ENCODE assay signal across 12 cellular contexts in the genomic region with DNA sequence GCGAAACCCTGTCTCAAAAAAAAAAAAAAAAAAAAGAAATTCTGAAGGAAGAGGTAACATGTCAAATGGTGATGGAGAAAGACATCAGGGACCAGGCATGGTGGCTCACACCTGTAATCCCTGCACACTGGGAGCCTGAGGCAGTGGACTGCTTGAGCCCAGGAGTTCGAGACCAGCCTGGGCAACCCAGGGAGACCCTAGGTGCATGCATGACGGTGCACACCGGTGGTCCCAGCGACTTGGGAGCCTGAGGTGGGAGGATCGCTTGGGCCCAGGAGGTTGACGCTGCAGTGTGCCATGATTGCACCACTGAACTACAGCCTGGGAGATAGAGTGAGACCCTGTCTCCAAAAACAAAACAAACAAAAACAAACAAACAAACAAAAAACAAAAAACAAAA. TPM values are rescaled to one million over a fixed set of nuclear protein-coding genes. Genes with fewer than 3 reads are reported as not detected.
DNase-seq lines count a peak whose midpoint lies in the region; TF ChIP-seq lines count a peak whose summit lies in the region.
"Had no signal": no experiment of that assay in that cellular context is flagged by ENCODE, and none has a peak within 500 bp of the region (broad histone marks: within the 10 kb centered on the region; RNA-seq: fewer than 3 reads in every experiment).

No MANE protein-coding gene starts in this region.

- H3K14ac ChIP-seq in trophoblast cell (ENCODE audit: low read length) = no peak overlapping the region

- H3K4ac ChIP-seq in trophoblast cell (ENCODE audit: low read depth, low read length) = peak overlapping the region; percentile 67

- DNase-seq in T-helper 2 cell treated with Interferon-gamma antibody and Interleukin-4, amounts not matched to agents 5 μg/mL and 100 μg/mL, for 36 hours (ENCODE audit: low spot score) = no peak
- no peak for DNase-seq in T-helper 2 cell
- no peak for DNase-seq in endothelial cell (ENCODE audit: low spot score)
- no peak for DNase-seq in trophoblast cell
- DNase-seq in DMS114 treated with DMSO at 0.1 percent for 48 hours (lab: John Stamatoyannopoulos, UW; ENCODE audit: unreplicated experiment) = no peak
- no peak for DNase-seq in cerebellar cortex (ENCODE audit: low spot score)
- DNase-seq in KG1 (lab: John Stamatoyannopoulos, UW) = no peak
- DNase-seq: KBM-7; NCI-H526; stimulated activated CD4-positive, alpha-beta T cell treated with anti-CD3 and anti-CD28 coated beads, Interleukin-1b, Interleukin-23, amount 100 ng/mL, for 48 hours had no signal

- no peaks in the 10 kb centered on the region for H3K9me3 Mint-ChIP-seq in T-helper 2 cell treated with Interferon-gamma antibody and Interleukin-4, amounts not matched to agents 5 μg/mL and 100 μg/mL, for 36 hours
- H3K9me3 Mint-ChIP-seq in endothelial cell (ENCODE audit: unreplicated experiment) = no peaks in the 10 kb centered on the region

- no peaks in the 10 kb centered on the region for H3K27me3 Mint-ChIP-seq in T-helper 2 cell treated with Interferon-gamma antibody and Interleukin-4, amounts not matched to agents 5 μg/mL and 100 μg/mL, for 36 hours (ENCODE audit: low read depth)
- peaks cover 6% of the 10 kb centered on the region for H3K27me3 Mint-ChIP-seq in endothelial cell (ENCODE audit: unreplicated experiment)

- H3K27me3 ChIP-seq in OCI-LY1 (ENCODE audit: insufficient read depth, low read length) = no peaks in the 10 kb centered on the region
- H3K27me3 ChIP-seq in trophoblast cell (ENCODE audit: insufficient read depth, low read length) = no peaks in the 10 kb centered on the region

- H4K20me1 ChIP-seq in OCI-LY1 (ENCODE audit: insufficient read depth, low read length) = no peaks in the 10 kb centered on the region

- H4K12ac ChIP-seq in trophoblast cell (ENCODE audit: low read depth, low read length) = no peak overlapping the region

- no peak overlapping the region for H2BK12ac ChIP-seq in trophoblast cell (ENCODE audit: low read length)

- no peak overlapping the region for H2AK5ac ChIP-seq in trophoblast cell (ENCODE audit: low read length)

- peak overlapping the region; percentile 76; the same call in 1 of the 2 replicates for H3K9ac ChIP-seq in OCI-LY1 (ENCODE audit: low read length)
- no peak overlapping the region for H3K9ac ChIP-seq in trophoblast cell (ENCODE audit: low read length)

- H3K79me2 ChIP-seq in OCI-LY1 (ENCODE audit: insufficient read depth, low read length) (peaks cover 55% of the 10 kb centered on the region), trophoblast cell (ENCODE audit: control insufficient read depth, insufficient read depth, low read length, poor library complexity) (peaks cover 7% of the 10 kb centered on the region)

- H2AFZ ChIP-seq in OCI-LY1 (ENCODE audit: low read length) = no peak overlapping the region
- H2AFZ ChIP-seq in trophoblast cell (ENCODE audit: insufficient read depth, low read length, poor library complexity) = no peak overlapping the region

- H3K9me2 ChIP-seq in OCI-LY1 (ENCODE audit: low read depth, low read length) = no peaks in the 10 kb centered on the region

- H3K18ac ChIP-seq in trophoblast cell (ENCODE audit: low read length) = peak overlapping the region; percentile 68

- no peak overlapping the region for H4K91ac ChIP-seq in trophoblast cell (ENCODE audit: low read depth, low read length)

- no peak overlapping the region for H2BK5ac ChIP-seq in trophoblast cell (ENCODE audit: low read depth, low read length, poor library complexity)

- H2BK120ac ChIP-seq in trophoblast cell (ENCODE audit: insufficient read depth, low read length, poor library complexity) = no peak overlapping the region

- WGBS in trophoblast cell (ENCODE audit: extremely low coverage, insufficient coverage, insufficient read length) = no CpG with 5 or more reads among the region's 7 CpGs

- H3K4me1 ChIP-seq in OCI-LY1 (ENCODE audit: insufficient read depth, low read length, severe bottlenecking) = peaks cover 47% of the 10 kb centered on the region
- peaks cover 2 to 7% of the 10 kb centered on the region in 2 experiments for H3K4me1 ChIP-seq in trophoblast cell (ENCODE audit: control insufficient read depth in 1 of 2, insufficient read depth in 2 of 2, low read length in 2 of 2)

- no peaks in the 10 kb centered on the region for H3K9me3 ChIP-seq in OCI-LY1 (ENCODE audit: low read length)
- H3K9me3 ChIP-seq in trophoblast cell (ENCODE audit: insufficient read depth, low read depth, low read length) = peaks cover 1% of the 10 kb centered on the region

- H3F3A ChIP-seq in OCI-LY1 (ENCODE audit: insufficient read depth, low read length) = no peaks in the 10 kb centered on the region

- peaks cover 7% of the 10 kb centered on the region for H3K79me1 ChIP-seq in trophoblast cell (ENCODE audit: low read length)

- H3K27ac ChIP-seq in OCI-LY1 (ENCODE audit: low read depth, low read length, poor library complexity, severe bottlenecking) = no peak overlapping the region
- H3K27ac ChIP-seq in trophoblast cell (ENCODE audit: low read depth, low read length) = no peak overlapping the region

- TF ChIP-seq CTCF in OCI-LY1 (IDR thresholded peaks at IDR 0.05; ENCODE audit: low read length) (no peak), endothelial cell (IDR thresholded peaks at IDR 0.05; ENCODE audit: unreplicated experiment) (no peak)

- no peak overlapping the region for H4K8ac ChIP-seq in trophoblast cell (ENCODE audit: low read depth, low read length)

- H3K36me3 Mint-ChIP-seq in T-helper 2 cell treated with Interferon-gamma antibody and Interleukin-4, amounts not matched to agents 5 μg/mL and 100 μg/mL, for 36 hours (ENCODE audit: low read depth) = peaks cover 15% of the 10 kb centered on the region
- peaks cover 14% of the 10 kb centered on the region for H3K36me3 Mint-ChIP-seq in endothelial cell (ENCODE audit: low read depth, unreplicated experiment)

- H3K23ac ChIP-seq in trophoblast cell (ENCODE audit: low read length) = no peak overlapping the region

- peaks cover 37% of the 10 kb centered on the region for H3K4me1 Mint-ChIP-seq in T-helper 2 cell treated with Interferon-gamma antibody and Interleukin-4, amounts not matched to agents 5 μg/mL and 100 μg/mL, for 36 hours (ENCODE audit: low read depth)
- peaks cover 50% of the 10 kb centered on the region for H3K4me1 Mint-ChIP-seq in endothelial cell (ENCODE audit: unreplicated experiment)

- H3K4me2 ChIP-seq in OCI-LY1 (ENCODE audit: low read length) (peak overlapping the region; percentile 88), trophoblast cell (ENCODE audit: low read length) (no peak overlapping the region)

- peaks cover 25% of the 10 kb centered on the region; the same call in 1 of the 2 replicates for H3K36me3 ChIP-seq in OCI-LY1 (ENCODE audit: insufficient read depth, low read length)
- H3K36me3 ChIP-seq in trophoblast cell (ENCODE audit: control insufficient read depth in 1 of 2, insufficient read depth in 2 of 2, low read length in 2 of 2) = peaks cover 2 to 5% of the 10 kb centered on the region in 2 experiments

- H3K27ac Mint-ChIP-seq in T-helper 2 cell treated with Interferon-gamma antibody and Interleukin-4, amounts not matched to agents 5 μg/mL and 100 μg/mL, for 36 hours = no peak overlapping the region
- H3K27ac Mint-ChIP-seq in endothelial cell (ENCODE audit: unreplicated experiment) = no peak overlapping the region

- H3K4me3 Mint-ChIP-seq in T-helper 2 cell treated with Interferon-gamma antibody and Interleukin-4, amounts not matched to agents 5 μg/mL and 100 μg/mL, for 36 hours = peak overlapping the region; percentile 89
- H3K4me3 Mint-ChIP-seq in endothelial cell (ENCODE audit: unreplicated experiment) = peak overlapping the region; percentile 95

- peak overlapping the region; percentile 79 for H3K4me3 ChIP-seq in OCI-LY1 (ENCODE audit: low read depth, low read length, poor library complexity, severe bottlenecking)
- no peak overlapping the region for H3K4me3 ChIP-seq in trophoblast cell (ENCODE audit: low read depth, low read length)

RNA-seq across cellular contexts. Expression of a gene that starts 1.8 kb away (rescaled TPM):
- total RNA-seq in endothelial cell (ENCODE audit: unreplicated experiment) = 41.9 TPM
- 29.1 and 30.5 TPM in 2 replicates for polyA plus RNA-seq in trophoblast cell (2013)

RNA-seq across cellular contexts. Expression of a gene that starts 21.1 kb away (rescaled TPM):
- 0.36 TPM for total RNA-seq in endothelial cell (ENCODE audit: unreplicated experiment)
- 0.11 and 0.14 TPM in 2 replicates for polyA plus RNA-seq in trophoblast cell (2013)
- total RNA-seq: fibroblast of villous mesenchyme had no signal
